In the genomic region with DNA sequence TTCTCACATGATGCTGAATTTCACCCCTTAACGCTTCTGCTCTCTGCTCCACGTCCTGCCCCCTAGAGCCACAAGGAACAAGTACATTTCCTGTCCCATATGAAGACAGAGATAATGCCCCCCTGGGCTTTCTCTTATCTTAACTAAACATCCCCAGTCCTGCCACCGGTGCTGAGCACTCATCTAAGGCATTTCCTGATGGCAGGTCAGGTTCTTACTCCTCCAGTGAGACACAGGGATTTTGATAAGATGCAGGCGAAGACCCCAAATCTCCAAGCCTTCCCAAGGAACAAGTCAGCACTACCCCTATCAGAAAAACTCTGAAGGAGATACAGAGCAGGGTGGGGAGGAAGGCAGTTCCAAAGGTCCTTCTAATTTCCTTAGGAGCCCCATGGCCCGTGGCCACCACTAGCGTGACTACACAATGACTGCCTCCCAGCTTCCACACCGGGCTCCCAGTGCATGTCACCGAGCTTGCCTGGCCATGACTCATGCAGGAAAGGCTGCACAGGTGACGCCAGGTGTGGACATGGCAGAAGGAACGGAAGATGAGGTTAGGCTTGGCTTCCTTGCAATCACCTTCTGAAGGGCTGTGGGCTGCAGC, we compare ENCODE assay signal across 1 cellular context.
TF ChIP-seq lines count a peak whose summit lies in the region.

No MANE protein-coding gene starts in this region.

TF ChIP-seq in HCT116, 20 proteins besides CTCF, POLR2A, EP300 and RAD21 (continued from another document):
- TF ChIP-seq, protein P1, sequence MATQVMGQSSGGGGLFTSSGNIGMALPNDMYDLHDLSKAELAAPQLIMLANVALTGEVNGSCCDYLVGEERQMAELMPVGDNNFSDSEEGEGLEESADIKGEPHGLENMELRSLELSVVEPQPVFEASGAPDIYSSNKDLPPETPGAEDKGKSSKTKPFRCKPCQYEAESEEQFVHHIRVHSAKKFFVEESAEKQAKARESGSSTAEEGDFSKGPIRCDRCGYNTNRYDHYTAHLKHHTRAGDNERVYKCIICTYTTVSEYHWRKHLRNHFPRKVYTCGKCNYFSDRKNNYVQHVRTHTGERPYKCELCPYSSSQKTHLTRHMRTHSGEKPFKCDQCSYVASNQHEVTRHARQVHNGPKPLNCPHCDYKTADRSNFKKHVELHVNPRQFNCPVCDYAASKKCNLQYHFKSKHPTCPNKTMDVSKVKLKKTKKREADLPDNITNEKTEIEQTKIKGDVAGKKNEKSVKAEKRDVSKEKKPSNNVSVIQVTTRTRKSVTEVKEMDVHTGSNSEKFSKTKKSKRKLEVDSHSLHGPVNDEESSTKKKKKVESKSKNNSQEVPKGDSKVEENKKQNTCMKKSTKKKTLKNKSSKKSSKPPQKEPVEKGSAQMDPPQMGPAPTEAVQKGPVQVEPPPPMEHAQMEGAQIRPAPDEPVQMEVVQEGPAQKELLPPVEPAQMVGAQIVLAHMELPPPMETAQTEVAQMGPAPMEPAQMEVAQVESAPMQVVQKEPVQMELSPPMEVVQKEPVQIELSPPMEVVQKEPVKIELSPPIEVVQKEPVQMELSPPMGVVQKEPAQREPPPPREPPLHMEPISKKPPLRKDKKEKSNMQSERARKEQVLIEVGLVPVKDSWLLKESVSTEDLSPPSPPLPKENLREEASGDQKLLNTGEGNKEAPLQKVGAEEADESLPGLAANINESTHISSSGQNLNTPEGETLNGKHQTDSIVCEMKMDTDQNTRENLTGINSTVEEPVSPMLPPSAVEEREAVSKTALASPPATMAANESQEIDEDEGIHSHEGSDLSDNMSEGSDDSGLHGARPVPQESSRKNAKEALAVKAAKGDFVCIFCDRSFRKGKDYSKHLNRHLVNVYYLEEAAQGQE (IDR thresholded peaks at IDR 0.05; ENCODE audit: low read depth): no peak
- no peak for TF ChIP-seq SRF (IDR thresholded peaks at IDR 0.05; ENCODE audit: low read depth)
